18 cellular contexts compared by ENCODE assay signal in the genomic region with DNA sequence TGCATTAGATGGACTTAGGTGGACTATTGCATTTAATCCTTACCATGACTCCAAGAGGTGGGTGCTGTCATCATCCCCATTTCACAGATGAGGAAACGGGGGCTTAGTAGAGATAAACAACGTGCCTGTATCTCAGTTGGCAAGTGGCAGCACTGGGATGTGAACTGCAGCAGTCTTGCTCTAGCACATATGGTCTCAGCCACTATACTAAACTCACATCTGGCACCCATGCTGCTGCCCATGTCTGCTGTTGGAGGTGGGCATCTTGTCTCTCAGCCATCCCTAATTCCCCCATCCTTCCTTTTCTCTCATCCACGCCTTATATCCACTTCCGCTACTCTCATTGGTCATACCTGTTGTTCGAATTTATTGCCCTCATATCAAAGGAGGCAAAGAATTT.
"Had no signal": no experiment of that assay in that cellular context is flagged by ENCODE, and none has a peak within 500 bp of the region (broad histone marks: within the 10 kb centered on the region; RNA-seq: fewer than 3 reads in every experiment).

No MANE protein-coding gene starts in this region.

- H3K27ac ChIP-seq: ascending aorta, breast epithelium, coronary artery, gastroesophageal sphincter, heart left ventricle, left ventricle myocardium inferior, sigmoid colon, stomach, VCaP had no signal

- H3K36me3 ChIP-seq: ascending aorta, breast epithelium, gastroesophageal sphincter, heart left ventricle, left ventricle myocardium inferior, sigmoid colon, stomach had no signal

- ATAC-seq: gastroesophageal sphincter, heart left ventricle had no signal

- H3K9me3 ChIP-seq: ascending aorta, breast epithelium, gastroesophageal sphincter, heart left ventricle, left ventricle myocardium inferior, sigmoid colon, stomach had no signal

- DNase-seq: activated CD4-positive, alpha-beta T cell treated with anti-CD3 and anti-CD28 coated beads for 1 hour; activated CD4-positive, alpha-beta T cell treated with anti-CD3 and anti-CD28 coated beads, Interleukin-2, amount 50 U/mL, for 4 hours; activated gamma-delta T cell; erythroblast; heart left ventricle; kidney glomerular epithelial cell; left ventricle myocardium inferior; mammary epithelial cell; midbrain; occipital lobe; sigmoid colon; stimulated activated CD4-positive, alpha-beta T cell treated with anti-CD3 and anti-CD28 coated beads, Interleukin-4, amount 100 ng/mL, for 24 hours; stomach had no signal

- H3K4me1 ChIP-seq: ascending aorta, breast epithelium, gastroesophageal sphincter, sigmoid colon, stomach had no signal

- H3K27me3 ChIP-seq: ascending aorta had no signal

- H3K4me3 ChIP-seq: ascending aorta, breast epithelium, coronary artery, gastroesophageal sphincter, heart left ventricle, left ventricle myocardium inferior, sigmoid colon, stomach had no signal
